Comparison of ENCODE assay signal across 8 cellular contexts in the genomic region with DNA sequence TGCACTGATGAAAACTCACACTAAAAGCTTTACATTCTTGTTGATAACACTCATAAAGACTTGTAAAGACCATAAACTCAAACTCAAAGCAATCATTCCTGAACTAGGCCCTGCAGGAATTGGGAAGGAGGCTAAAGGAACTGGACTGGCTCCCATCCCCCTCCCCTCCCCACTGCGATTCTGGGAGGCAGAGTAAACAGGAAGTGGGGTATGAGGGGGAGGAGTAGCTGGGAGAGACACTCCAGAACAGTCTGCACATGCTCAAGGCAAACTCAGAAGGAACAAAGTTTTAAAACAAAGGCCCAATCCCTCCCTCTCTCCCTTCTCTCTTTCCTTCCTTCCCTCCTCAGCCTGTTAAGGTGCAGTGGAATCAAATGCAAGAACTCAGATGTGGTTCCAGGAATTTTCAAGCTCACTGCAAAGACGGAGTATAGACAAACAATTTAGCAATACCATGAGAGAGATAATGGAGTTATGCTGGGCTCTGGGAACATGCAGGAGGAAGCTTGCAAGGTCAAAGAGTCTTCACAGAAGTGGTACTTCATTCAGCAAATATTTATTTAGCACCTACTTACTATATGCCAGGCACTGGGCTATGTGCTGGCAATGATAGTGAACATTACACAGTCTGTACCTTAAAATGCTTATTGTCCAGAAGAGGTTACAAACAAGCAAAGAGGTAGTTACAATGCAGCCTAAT. TPM values are rescaled to one million over a fixed set of nuclear protein-coding genes. Genes with fewer than 3 reads are reported as not detected.
A peak's percentile ranks its signal among the peaks of the same experiment; 100 is the strongest.
DNase-seq lines count a peak whose midpoint lies in the region; ATAC-seq and TF ChIP-seq lines count a peak whose summit lies in the region.

No MANE protein-coding gene starts in this region.

- H3K36me3 Mint-ChIP-seq in activated CD4-positive, alpha-beta memory T cell treated with anti-CD3 and anti-CD28 coated beads, Interleukin-2, amount 10 ng/mL, durations not matched to agents 7 days and 5 days (ENCODE audit: low read depth): peaks cover 7% of the 10 kb centered on the region

- H3K4me1 Mint-ChIP-seq in activated CD4-positive, alpha-beta memory T cell treated with anti-CD3 and anti-CD28 coated beads, Interleukin-2, amount 10 ng/mL, durations not matched to agents 7 days and 5 days: peaks cover 10% of the 10 kb centered on the region

- peak overlapping the region; percentile 22 for H3K27ac ChIP-seq in vagina

- H3K27me3 ChIP-seq in vagina: no peaks in the 10 kb centered on the region

- no peak overlapping the region for H3K4me3 Mint-ChIP-seq in activated CD4-positive, alpha-beta memory T cell treated with anti-CD3 and anti-CD28 coated beads, Interleukin-2, amount 10 ng/mL, durations not matched to agents 7 days and 5 days

- H3K27ac Mint-ChIP-seq in activated CD4-positive, alpha-beta memory T cell treated with anti-CD3 and anti-CD28 coated beads, Interleukin-2, amount 10 ng/mL, durations not matched to agents 7 days and 5 days: no peak overlapping the region

- no peaks in the 10 kb centered on the region for H3K36me3 ChIP-seq in vagina

- intact Hi-C loops in Right ventricle myocardium superior (cut with DNase I): no loop called here
- intact Hi-C loops in cardiac septum (cut with DNase I): no loop called here
- intact Hi-C loops in vagina (cut with DNase I): no loop called here

- H3K4me3 ChIP-seq in vagina: no peak overlapping the region

- no peak for TF ChIP-seq POLR2A in vagina (IDR thresholded peaks at IDR 0.05)

- no peaks in the 10 kb centered on the region for H3K9me3 Mint-ChIP-seq in activated CD4-positive, alpha-beta memory T cell treated with anti-CD3 and anti-CD28 coated beads, Interleukin-2, amount 10 ng/mL, durations not matched to agents 7 days and 5 days

- H3K27me3 Mint-ChIP-seq in activated CD4-positive, alpha-beta memory T cell treated with anti-CD3 and anti-CD28 coated beads, Interleukin-2, amount 10 ng/mL, durations not matched to agents 7 days and 5 days: no peaks in the 10 kb centered on the region

- TF ChIP-seq CTCF in vagina (IDR thresholded peaks at IDR 0.05): no peak

- ATAC-seq in Right ventricle myocardium superior (ENCODE audit: poor library complexity) (peak; percentile 82), GM18520 (IDR thresholded peaks at IDR 0.05; ENCODE audit: unreplicated experiment) (no peak)

- CTCF ChIA-PET in activated CD4-positive, alpha-beta memory T cell treated with anti-CD3 and anti-CD28 coated beads, Interleukin-2, amount 10 ng/mL, durations not matched to agents 7 days and 5 days (lab: Charles Lee): no interaction called here

- DNase-seq in Right ventricle myocardium superior (peak; percentile 60), cardiac septum (ENCODE audit: low spot score) (no peak), left kidney (ENCODE audit: low read depth, low spot score) (peak; percentile 65), vagina (ENCODE audit: extremely low spot score in 2 of 2) (no peak), AML-193 (lab: John Stamatoyannopoulos, UW) (no peak)
- peak; percentile 19 for DNase-seq in activated CD4-positive, alpha-beta memory T cell treated with anti-CD3 and anti-CD28 coated beads, Interleukin-2, amount 10 ng/mL, durations not matched to agents 7 days and 5 days
- no peak for DNase-seq in activated effector memory CD4-positive, alpha-beta T cell treated with Interleukin-2 at 50 U/mL for 16 hours

- H3K4me1 ChIP-seq in vagina: peaks cover 7% of the 10 kb centered on the region

- POLR2A ChIA-PET in activated CD4-positive, alpha-beta memory T cell treated with anti-CD3 and anti-CD28 coated beads, Interleukin-2, amount 10 ng/mL, durations not matched to agents 7 days and 5 days (lab: Charles Lee): interaction anchor here (2.5 kb wide), 2 partner anchors 10 to 14 kb away, joined by 13 to 26 read pairs; a partner anchor contains a TSS

- H3K9me3 ChIP-seq in vagina: no peaks in the 10 kb centered on the region

RNA-seq across cellular contexts. Expression of a gene that starts 15.9 kb away (rescaled TPM):
- 57.4 TPM for total RNA-seq in Right ventricle myocardium superior
- total RNA-seq in cardiac septum: 31.4 TPM
- 10 to 100 TPM; 75.7 to 76.4 TPM for total RNA-seq in activated CD4-positive, alpha-beta memory T cell treated with anti-CD3 and anti-CD28 coated beads, Interleukin-2, amount 10 ng/mL, durations not matched to agents 7 days and 5 days
- total RNA-seq in vagina: 48.9 TPM

Comparison
In these comparisons a context has a peak if more than half of its experiments do, and no peak if none do; other contexts are left out.
1. DNase-seq: peak in Right ventricle myocardium superior (single experiment), activated CD4-positive, alpha-beta memory T cell treated with anti-CD3 and anti-CD28 coated beads, Interleukin-2, amount 10 ng/mL, durations not matched to agents 7 days and 5 days (single experiment) and left kidney (single experiment); none in cardiac septum (single experiment), vagina (0 of 2), activated effector memory CD4-positive, alpha-beta T cell treated with Interleukin-2 at 50 U/mL for 16 hours (single experiment) and AML-193 (0 of 2).